Comparison of ENCODE assay signal across 16 cellular contexts in the genomic region with DNA sequence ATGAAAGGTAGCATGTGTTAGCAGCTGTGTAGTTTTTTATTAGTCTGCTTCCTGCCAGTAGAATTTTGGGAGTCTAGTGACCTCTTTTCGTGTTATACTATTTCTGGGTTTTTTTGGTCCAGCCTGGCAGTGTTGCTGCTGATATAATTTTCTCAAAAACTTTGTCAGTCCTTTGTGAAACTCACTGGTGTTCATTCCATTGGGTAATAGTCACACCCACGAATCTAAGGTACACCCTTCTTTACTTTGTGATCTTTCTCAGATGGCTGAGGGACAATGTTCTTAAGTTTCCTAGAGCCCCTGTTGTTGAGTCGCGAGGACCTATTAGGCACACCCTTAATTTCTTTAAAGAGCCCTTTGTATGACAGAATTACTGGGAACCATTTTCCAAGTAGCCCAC. TPM values are rescaled to one million over a fixed set of nuclear protein-coding genes. Genes with fewer than 3 reads are reported as not detected.
A peak's percentile ranks its signal among the peaks of the same experiment; 100 is the strongest.
DNase-seq lines count a peak whose midpoint lies in the region; ATAC-seq and TF ChIP-seq lines count a peak whose summit lies in the region.
"Had no signal": no experiment of that assay in that cellular context is flagged by ENCODE, and none has a peak within 500 bp of the region (broad histone marks: within the 10 kb centered on the region; RNA-seq: fewer than 3 reads in every experiment).

No MANE protein-coding gene starts in this region.

- TF ChIP-seq POLR2A in esophagus squamous epithelium (IDR thresholded peaks at IDR 0.05) (no peak), vagina (IDR thresholded peaks at IDR 0.05) (no peak)

- no peaks in the 10 kb centered on the region for H3K27me3 ChIP-seq in esophagus squamous epithelium
- H3K27me3 ChIP-seq in vagina: no peaks in the 10 kb centered on the region

- 55 to 69% methylated on average over 4 of the region's 4 CpGs for WGBS in esophagus squamous epithelium, 2 donors

- intact Hi-C loops in esophagus squamous epithelium (cut with DNase I) (no loop called here), vagina (cut with DNase I) (no loop called here)

- no peaks in the 10 kb centered on the region for H3K9me3 ChIP-seq in HEK293 (ENCODE audit: control insufficient read depth, insufficient read depth, low read depth, low read length)
- H3K9me3 ChIP-seq in esophagus squamous epithelium: no peaks in the 10 kb centered on the region
- H3K9me3 ChIP-seq in vagina: no peaks in the 10 kb centered on the region

- TF ChIP-seq CTCF in HEK293 (tag by site-specific recombination; IDR thresholded peaks at IDR 0.05): no peak
- TF ChIP-seq CTCF in esophagus squamous epithelium (IDR thresholded peaks at IDR 0.05): no peak
- no peak for TF ChIP-seq CTCF in vagina (IDR thresholded peaks at IDR 0.05)

- POLR2A ChIA-PET in HEK293 (lab: Yijun Ruan, JAX): interaction anchor here (0.6 kb wide), 1 partner anchor 9 kb away, joined by 5 read pairs; no protein-coding TSS in a partner anchor

- H3K36me3 ChIP-seq in HEK293 (ENCODE audit: control insufficient read depth in 2 of 2, insufficient read depth in 1 of 2, low read length in 2 of 2) (no peaks in the 10 kb centered on the region), esophagus squamous epithelium (no peaks in the 10 kb centered on the region), vagina (no peaks in the 10 kb centered on the region)

- ATAC-seq in GM21381 (IDR thresholded peaks at IDR 0.05; ENCODE audit: unreplicated experiment): no peak
- ATAC-seq: K562 had no signal

- DNase-seq in RPMI8226 (peak; percentile 6), esophagus squamous epithelium (lab: John Stamatoyannopoulos, UW) (no peak), vagina (ENCODE audit: extremely low spot score in 2 of 2) (no peak), NCI-H2029 treated with DMSO at 0.1 percent for 48 hours (lab: John Stamatoyannopoulos, UW) (no peak), NCI-H1930 (lab: John Stamatoyannopoulos, UW) (no peak)
- DNase-seq: Caco-2; CD4-positive, CD25-positive, alpha-beta regulatory T cell; DMS153; NCI-H1105; NCI-H1694 treated with DMSO at 0.1 percent for 48 hours; NCI-H446; NCI-H69; OCI-M1 had no signal

- no peak overlapping the region for H3K27ac ChIP-seq in HEK293 (ENCODE audit: extremely low read depth, low read depth, low read length)
- peak overlapping the region in 3 of 4 donors; percentile 29 to 73 (median 67) for H3K27ac ChIP-seq in esophagus squamous epithelium
- H3K27ac ChIP-seq in vagina: peak overlapping the region; percentile 34

- H3K4me1 ChIP-seq in HEK293 (ENCODE audit: control insufficient read depth, insufficient read depth, low read length) (no peaks in the 10 kb centered on the region), esophagus squamous epithelium (peaks cover 0 to 32% (median 6%) of the 10 kb centered on the region in 3 donors), vagina (peaks cover 20% of the 10 kb centered on the region)
- H3K4me1 ChIP-seq: Caco-2 had no signal

- H3K4me3 ChIP-seq in HEK293 (ENCODE audit: low read depth, low read length) (no peak overlapping the region), esophagus squamous epithelium (no peak overlapping the region), vagina (no peak overlapping the region)
- H3K4me3 ChIP-seq: K562 had no signal

- CTCF ChIA-PET in HEK293 (lab: Yijun Ruan, JAX): interaction anchor here (0.6 to 0.7 kb wide), 2 partner anchors 63 to 157 kb away, joined by 3 read pairs; no protein-coding TSS in a partner anchor

TF ChIP-seq in HEK293, 187 proteins besides CTCF, POLR2A, EP300 and RAD21:
- TF ChIP-seq, protein P1, sequence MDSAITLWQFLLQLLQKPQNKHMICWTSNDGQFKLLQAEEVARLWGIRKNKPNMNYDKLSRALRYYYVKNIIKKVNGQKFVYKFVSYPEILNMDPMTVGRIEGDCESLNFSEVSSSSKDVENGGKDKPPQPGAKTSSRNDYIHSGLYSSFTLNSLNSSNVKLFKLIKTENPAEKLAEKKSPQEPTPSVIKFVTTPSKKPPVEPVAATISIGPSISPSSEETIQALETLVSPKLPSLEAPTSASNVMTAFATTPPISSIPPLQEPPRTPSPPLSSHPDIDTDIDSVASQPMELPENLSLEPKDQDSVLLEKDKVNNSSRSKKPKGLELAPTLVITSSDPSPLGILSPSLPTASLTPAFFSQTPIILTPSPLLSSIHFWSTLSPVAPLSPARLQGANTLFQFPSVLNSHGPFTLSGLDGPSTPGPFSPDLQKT (IDR thresholded peaks at IDR 0.05; ENCODE audit: borderline replicate concordance, low read depth, low read length): no peak
- TF ChIP-seq SETDB1 (IDR thresholded peaks at IDR 0.05; ENCODE audit: insufficient read length, low read length) (peak; percentile 45), KLF16 (tag by site-specific recombination; IDR thresholded peaks at IDR 0.05) (no peak), PRDM1 (tag by site-specific recombination; IDR thresholded peaks at IDR 0.05) (no peak), KLF7 (tag by site-specific recombination; IDR thresholded peaks at IDR 0.05; ENCODE audit: borderline replicate concordance) (no peak), ZNF692 (tag by site-specific recombination; IDR thresholded peaks at IDR 0.05) (no peak), ZNF548 (tag by site-specific recombination; IDR thresholded peaks at IDR 0.05) (no peak), ZNF585B (tag by site-specific recombination; IDR thresholded peaks at IDR 0.05) (no peak)
- TF ChIP-seq, protein P2, sequence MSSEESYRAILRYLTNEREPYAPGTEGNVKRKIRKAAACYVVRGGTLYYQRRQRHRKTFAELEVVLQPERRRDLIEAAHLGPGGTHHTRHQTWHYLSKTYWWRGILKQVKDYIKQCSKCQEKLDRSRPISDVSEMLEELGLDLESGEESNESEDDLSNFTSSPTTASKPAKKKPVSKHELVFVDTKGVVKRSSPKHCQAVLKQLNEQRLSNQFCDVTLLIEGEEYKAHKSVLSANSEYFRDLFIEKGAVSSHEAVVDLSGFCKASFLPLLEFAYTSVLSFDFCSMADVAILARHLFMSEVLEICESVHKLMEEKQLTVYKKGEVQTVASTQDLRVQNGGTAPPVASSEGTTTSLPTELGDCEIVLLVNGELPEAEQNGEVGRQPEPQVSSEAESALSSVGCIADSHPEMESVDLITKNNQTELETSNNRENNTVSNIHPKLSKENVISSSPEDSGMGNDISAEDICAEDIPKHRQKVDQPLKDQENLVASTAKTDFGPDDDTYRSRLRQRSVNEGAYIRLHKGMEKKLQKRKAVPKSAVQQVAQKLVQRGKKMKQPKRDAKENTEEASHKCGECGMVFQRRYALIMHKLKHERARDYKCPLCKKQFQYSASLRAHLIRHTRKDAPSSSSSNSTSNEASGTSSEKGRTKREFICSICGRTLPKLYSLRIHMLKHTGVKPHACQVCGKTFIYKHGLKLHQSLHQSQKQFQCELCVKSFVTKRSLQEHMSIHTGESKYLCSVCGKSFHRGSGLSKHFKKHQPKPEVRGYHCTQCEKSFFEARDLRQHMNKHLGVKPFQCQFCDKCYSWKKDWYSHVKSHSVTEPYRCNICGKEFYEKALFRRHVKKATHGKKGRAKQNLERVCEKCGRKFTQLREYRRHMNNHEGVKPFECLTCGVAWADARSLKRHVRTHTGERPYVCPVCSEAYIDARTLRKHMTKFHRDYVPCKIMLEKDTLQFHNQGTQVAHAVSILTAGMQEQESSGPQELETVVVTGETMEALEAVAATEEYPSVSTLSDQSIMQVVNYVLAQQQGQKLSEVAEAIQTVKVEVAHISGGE (tag by site-specific recombination; conservative IDR thresholded peaks at IDR 0.05; ENCODE audit: low read depth): no peak

RNA-seq across cellular contexts. Expression of gene TPST1, which starts 52.3 kb away (rescaled TPM):
- 10 to 100 TPM; 10.2 to 23.1 (median 17.1) TPM for total RNA-seq in esophagus squamous epithelium
- 52.3 TPM for total RNA-seq in vagina
